Comparison of ENCODE assay signal across 20 cellular contexts in genomic region chr21:14452842-14453241, GRCh38.
DNase-seq lines count a peak whose midpoint lies in the region; ATAC-seq and TF ChIP-seq lines count a peak whose summit lies in the region.
"Had no signal": no experiment of that assay in that cellular context is flagged by ENCODE, and none has a peak within 500 bp of the region (broad histone marks: within the 10 kb centered on the region; RNA-seq: fewer than 3 reads in every experiment).

No MANE protein-coding gene starts in this region.

- no peaks in the 10 kb centered on the region for H3K27me3 Mint-ChIP-seq in T-helper 2 cell treated with Interferon-gamma antibody and Interleukin-4, amounts not matched to agents 5 μg/mL and 100 μg/mL, for 36 hours (ENCODE audit: low read depth)
- H3K27me3 Mint-ChIP-seq in memory B cell, result no peaks in the 10 kb centered on the region
- H3K27me3 Mint-ChIP-seq: CD4-positive, CD25-positive, alpha-beta regulatory T cell; type B pancreatic cell had no signal

- H3K4me3 Mint-ChIP-seq in T-helper 2 cell treated with Interferon-gamma antibody and Interleukin-4, amounts not matched to agents 5 μg/mL and 100 μg/mL, for 36 hours, result peak overlapping the region; percentile 32
- no peak overlapping the region for H3K4me3 Mint-ChIP-seq in memory B cell
- H3K4me3 Mint-ChIP-seq: CD4-positive, CD25-positive, alpha-beta regulatory T cell; endodermal cell; H9; nephron; T-helper 17 cell; type B pancreatic cell had no signal

- H3K27ac Mint-ChIP-seq in T-helper 2 cell treated with Interferon-gamma antibody and Interleukin-4, amounts not matched to agents 5 μg/mL and 100 μg/mL, for 36 hours, result peak overlapping the region; percentile 78
- H3K27ac Mint-ChIP-seq in memory B cell, result peak overlapping the region; percentile 62
- H3K27ac Mint-ChIP-seq: endodermal cell, H9, nephron, T-helper 17 cell, type B pancreatic cell had no signal

- H3K36me3 ChIP-seq in Loucy (ENCODE audit: insufficient read depth, low read length), result no peaks in the 10 kb centered on the region

- H3K9me3 ChIP-seq in Loucy (ENCODE audit: insufficient read depth, low read depth, low read length), result no peaks in the 10 kb centered on the region

- H2AFZ ChIP-seq in Loucy (ENCODE audit: low read length), result peak overlapping the region; percentile 32; the same call in 1 of the 2 replicates

- peaks cover 20% of the 10 kb centered on the region for H3F3A ChIP-seq in Loucy (ENCODE audit: low read depth)

- H3K4me1 ChIP-seq in Loucy (ENCODE audit: insufficient read depth, low read length, poor library complexity, severe bottlenecking), result peaks cover 57% of the 10 kb centered on the region

- no peak for TF ChIP-seq CTCF in Loucy (conservative IDR thresholded peaks at IDR 0.05; ENCODE audit: low read length)

- H3K36me3 Mint-ChIP-seq in T-helper 2 cell treated with Interferon-gamma antibody and Interleukin-4, amounts not matched to agents 5 μg/mL and 100 μg/mL, for 36 hours (ENCODE audit: low read depth), result peaks cover 2% of the 10 kb centered on the region
- H3K36me3 Mint-ChIP-seq in memory B cell, result no peaks in the 10 kb centered on the region
- H3K36me3 Mint-ChIP-seq: CD4-positive, CD25-positive, alpha-beta regulatory T cell; type B pancreatic cell had no signal

- no peaks in the 10 kb centered on the region for H3K9me2 ChIP-seq in Loucy (replicated peaks; ENCODE audit: low read depth, low read length)

- H4K20me1 ChIP-seq in Loucy (ENCODE audit: insufficient read depth, low read length, poor library complexity, severe bottlenecking), result no peaks in the 10 kb centered on the region

- H3K9me3 Mint-ChIP-seq in T-helper 2 cell treated with Interferon-gamma antibody and Interleukin-4, amounts not matched to agents 5 μg/mL and 100 μg/mL, for 36 hours, result no peaks in the 10 kb centered on the region
- no peaks in the 10 kb centered on the region for H3K9me3 Mint-ChIP-seq in memory B cell
- H3K9me3 Mint-ChIP-seq: endodermal cell, H9, nephron, type B pancreatic cell had no signal

- no peaks in the 10 kb centered on the region for H3K27me3 ChIP-seq in Loucy (ENCODE audit: insufficient read depth, low read length, poor library complexity, severe bottlenecking)

- H3K79me2 ChIP-seq in Loucy (ENCODE audit: insufficient read depth, low read length), result no peaks in the 10 kb centered on the region

- peak; percentile 4 for ATAC-seq in GM21447 (IDR thresholded peaks at IDR 0.05; ENCODE audit: unreplicated experiment)
- ATAC-seq in memory B cell (ENCODE audit: low read depth), result no peak
- ATAC-seq in HG03097 (IDR thresholded peaks at IDR 0.05; ENCODE audit: low FRiP score, unreplicated experiment), result no peak
- ATAC-seq: T-helper 17 cell had no signal

- peak overlapping the region; percentile 64 for H3K4me2 ChIP-seq in Loucy (ENCODE audit: low read depth, low read length, poor library complexity, severe bottlenecking)

- no peak overlapping the region for H3K4me3 ChIP-seq in Loucy (ENCODE audit: low read length, poor library complexity, severe bottlenecking)

- H3K4me1 Mint-ChIP-seq in T-helper 2 cell treated with Interferon-gamma antibody and Interleukin-4, amounts not matched to agents 5 μg/mL and 100 μg/mL, for 36 hours (ENCODE audit: low read depth), result peaks cover 54% of the 10 kb centered on the region
- H3K4me1 Mint-ChIP-seq in memory B cell, result peaks cover 8% of the 10 kb centered on the region

- H3K9ac ChIP-seq in Loucy (ENCODE audit: low read depth, low read length, poor library complexity, severe bottlenecking), result peak overlapping the region; percentile 51

- DNase-seq in T-helper 2 cell treated with Interferon-gamma antibody and Interleukin-4, amounts not matched to agents 5 μg/mL and 100 μg/mL, for 36 hours (ENCODE audit: low spot score), result no peak
- no peak for DNase-seq in T-helper 2 cell
- no peak for DNase-seq in memory B cell (ENCODE audit: low spot score in 2 of 2)
- DNase-seq in mesenteric fat pad (ENCODE audit: low spot score), result no peak
- DNase-seq in stimulated activated CD4-positive, alpha-beta T cell treated with anti-CD3 and anti-CD28 coated beads, Interleukin-2, amount 100 ng/mL, for 24 hours, result no peak
- DNase-seq: 8988T; activated CD4-positive, alpha-beta T cell treated with anti-CD3 and anti-CD28 coated beads, Interleukin-2, amount 50 U/mL, for 1 hour; activated gamma-delta T cell treated with Interleukin-2 at 50 U/mL for 16 hours; EL; endodermal cell; H9; NCI-H2081 treated with DMSO at 0.1 percent for 48 hours; NCI-H748 treated with DMSO at 0.1 percent for 48 hours; T-helper 17 cell had no signal
